In the genomic region with DNA sequence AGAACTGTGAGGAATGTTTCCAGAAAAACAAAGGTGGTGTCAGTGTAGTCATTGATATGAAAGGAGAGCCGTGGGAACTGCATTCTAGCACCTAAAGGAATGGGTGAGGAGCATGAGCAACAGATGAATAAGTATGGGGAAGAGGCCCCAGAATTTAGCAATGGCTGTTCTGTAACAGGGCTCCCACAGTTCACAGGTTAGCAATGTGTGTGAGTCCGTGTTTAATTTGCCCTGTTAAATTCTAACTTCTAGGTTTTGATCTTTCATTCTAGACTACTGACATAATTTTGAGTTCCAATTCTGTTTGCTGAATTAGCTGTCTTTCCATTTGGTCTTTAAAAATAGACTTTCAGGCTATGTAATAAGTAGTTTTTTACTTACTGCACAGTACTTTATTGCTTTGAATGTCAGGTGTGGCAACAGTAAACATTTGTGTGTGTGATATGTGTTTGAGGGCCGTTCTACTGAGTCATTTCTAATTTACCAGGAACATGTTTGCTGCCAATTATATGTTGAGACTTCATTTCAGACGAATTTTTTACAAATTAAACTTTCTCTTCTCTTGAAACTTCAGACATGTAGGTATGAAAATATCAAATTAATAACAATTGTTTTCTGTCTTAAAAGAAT, we compare ENCODE assay signal across 8 cellular contexts. TPM values are rescaled to one million over a fixed set of nuclear protein-coding genes. Genes with fewer than 3 reads are reported as not detected.
DNase-seq lines count a peak whose midpoint lies in the region; ATAC-seq and TF ChIP-seq lines count a peak whose summit lies in the region.

No MANE protein-coding gene starts in this region.

- H3K36me3 Mint-ChIP-seq in activated B cell treated with CpG ODN at 0.5 μM for 24 hours (ENCODE audit: low read depth) (peaks cover 26% of the 10 kb centered on the region), memory B cell (peaks cover 7% of the 10 kb centered on the region)

- peak overlapping the region; percentile 78 for H3K27ac Mint-ChIP-seq in activated B cell treated with CpG ODN at 0.5 μM for 24 hours
- H3K27ac Mint-ChIP-seq in memory B cell: peak overlapping the region; percentile 60

- intact Hi-C loops in activated B cell treated with CpG ODN at 0.5 μM for 24 hours (cut with micrococcal nuclease): loop anchor here (1.0 kb wide), 3 partner anchors 8 to 58 kb away; a partner anchor contains a TSS

- H3K4me1 Mint-ChIP-seq in activated B cell treated with CpG ODN at 0.5 μM for 24 hours: peaks cover 87% of the 10 kb centered on the region
- peaks cover 49% of the 10 kb centered on the region for H3K4me1 Mint-ChIP-seq in memory B cell

- CTCF ChIA-PET in activated B cell treated with CpG ODN at 0.5 μM for 24 hours (lab: Charles Lee): interaction anchor here (1.5 to 1.9 kb wide), 2 partner anchors 9 to 108 kb away, joined by 10 to 14 read pairs; a partner anchor contains a TSS
- CTCF ChIA-PET in GM10248 (lab: Yijun Ruan, JAX): interaction anchor here (1.2 to 3.5 kb wide), 4 partner anchors 10 to 56 kb away, joined by 3 to 33 read pairs (median 3); a partner anchor contains a TSS

- in situ Hi-C loops in GM13977 (cut with MboI; ENCODE audit: low pct_unique_long_range_greater_than_20kb, low sequenced_read_pairs, unreplicated experiment): no loop called here

- peak overlapping the region; percentile 15 for H3K4me3 Mint-ChIP-seq in activated B cell treated with CpG ODN at 0.5 μM for 24 hours
- peak overlapping the region; percentile 33 for H3K4me3 Mint-ChIP-seq in memory B cell

- no peak for TF ChIP-seq CTCF in activated B cell treated with CpG ODN at 0.5 μM for 24 hours (IDR thresholded peaks at IDR 0.05)
- no peak for TF ChIP-seq CTCF in GM13977 (IDR thresholded peaks at IDR 0.05; ENCODE audit: extremely low read depth, insufficient read depth, missing control alignments)
- TF ChIP-seq CTCF in GM10248 (IDR thresholded peaks at IDR 0.05; ENCODE audit: control extremely low read depth, extremely low read depth, low read depth, missing control alignments): no peak

- H3K9me3 Mint-ChIP-seq in activated B cell treated with CpG ODN at 0.5 μM for 24 hours: peaks cover 2% of the 10 kb centered on the region
- H3K9me3 Mint-ChIP-seq in memory B cell: no peaks in the 10 kb centered on the region

- DNase-seq in EL (peak; percentile 53), activated B cell treated with CpG ODN at 0.5 μM for 24 hours (no peak), memory B cell (ENCODE audit: low spot score in 2 of 2) (no peak), HK-2 (ENCODE audit: unreplicated experiment) (no peak), GM13977 (ENCODE audit: low spot score) (no peak), GM03348 (ENCODE audit: low spot score) (no peak), GM10248 (ENCODE audit: extremely low spot score) (no peak)

- no peaks in the 10 kb centered on the region for H3K27me3 Mint-ChIP-seq in activated B cell treated with CpG ODN at 0.5 μM for 24 hours
- H3K27me3 Mint-ChIP-seq in memory B cell: no peaks in the 10 kb centered on the region

- POLR2A ChIA-PET in activated B cell treated with CpG ODN at 0.5 μM for 24 hours (lab: Charles Lee): interaction anchor here (0.6 to 2.5 kb wide), 8 partner anchors 9 to 106 kb away, joined by 3 to 32 read pairs (median 4); a partner anchor contains a TSS
- POLR2A ChIA-PET in GM10248 (lab: Yijun Ruan, JAX): interaction anchor here (1.5 kb wide), 2 partner anchors 9 to 57 kb away, joined by 4 to 6 read pairs; a partner anchor contains a TSS

- peak; percentile 34 for ATAC-seq in HG02840 (IDR thresholded peaks at IDR 0.05; ENCODE audit: low FRiP score, unreplicated experiment)
- ATAC-seq in activated B cell treated with CpG ODN at 0.5 μM for 24 hours (ENCODE audit: low read depth): peak; percentile 9
- no peak for ATAC-seq in memory B cell (ENCODE audit: low read depth)

RNA-seq across cellular contexts. Expression of a gene that starts 8.8 kb away (rescaled TPM):
- total RNA-seq in activated B cell treated with CpG ODN at 0.5 μM for 24 hours: 67.1 and 68.6 TPM in 2 replicates
